10 cellular contexts compared by ENCODE assay signal in the genomic region with DNA sequence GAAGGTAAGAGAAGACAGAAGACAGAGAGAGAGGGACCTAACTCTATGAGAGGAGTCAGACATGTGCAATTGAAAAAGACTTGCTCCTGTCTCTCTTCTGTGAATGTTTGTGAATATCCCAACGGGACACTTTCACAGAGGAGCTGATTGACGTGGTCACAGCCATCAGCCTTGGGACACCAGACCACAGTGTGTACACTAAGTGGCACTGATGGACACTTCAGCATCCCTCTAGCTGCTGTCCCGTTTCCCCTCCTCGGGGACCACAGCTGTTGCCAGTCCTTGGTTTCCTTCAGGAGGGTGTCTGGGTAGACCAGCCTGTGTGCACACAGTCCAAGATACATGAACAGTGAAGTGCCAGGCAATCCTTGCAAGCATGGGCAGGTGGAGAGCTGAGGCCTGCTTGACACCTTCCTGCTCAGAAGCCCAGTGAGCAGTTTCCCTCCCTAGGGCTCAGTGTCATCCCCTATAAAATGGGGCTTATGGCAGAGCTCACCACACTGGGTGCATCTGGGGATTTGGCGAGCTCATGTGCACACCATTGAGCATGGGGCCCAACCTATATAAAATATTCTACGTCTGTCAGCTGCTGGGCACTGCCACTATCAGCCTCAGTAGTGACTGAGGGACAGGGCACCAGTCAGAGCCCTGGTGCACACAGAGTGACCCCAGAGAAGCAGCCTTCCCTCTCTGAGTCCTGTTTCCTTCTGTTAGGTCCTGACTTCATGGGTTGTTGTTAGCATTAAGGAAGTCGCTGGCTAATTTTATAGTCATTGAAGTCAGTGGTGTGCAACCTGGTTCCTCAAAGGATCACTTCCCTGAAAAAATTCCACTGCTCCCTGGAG. TPM values are rescaled to one million over a fixed set of nuclear protein-coding genes. Genes with fewer than 3 reads are reported as not detected.
DNase-seq lines count a peak whose midpoint lies in the region; TF ChIP-seq lines count a peak whose summit lies in the region.
"Had no signal": no experiment of that assay in that cellular context is flagged by ENCODE, and none has a peak within 500 bp of the region (broad histone marks: within the 10 kb centered on the region; RNA-seq: fewer than 3 reads in every experiment).

No MANE protein-coding gene starts in this region.

- H3K36me3 ChIP-seq in DOHH2 (ENCODE audit: control insufficient read depth, low read length), result peaks cover 46% of the 10 kb centered on the region

- H3K9me3 Mint-ChIP-seq in osteocyte (ENCODE audit: unreplicated experiment), result no peaks in the 10 kb centered on the region

- no peaks in the 10 kb centered on the region for H4K20me1 ChIP-seq in DOHH2 (ENCODE audit: control insufficient read depth, insufficient read depth, low read depth, low read length)

- H3K27ac ChIP-seq in DOHH2 (ENCODE audit: low read depth, low read length), result peak overlapping the region; percentile 3; the same call in 1 of the 2 replicates
- H3K27ac ChIP-seq in cingulate gyrus (ENCODE audit: low read depth, low read length), result peak overlapping the region; percentile 47
- H3K27ac ChIP-seq: foreskin keratinocyte had no signal

- H3K4me3 Mint-ChIP-seq in osteocyte (ENCODE audit: unreplicated experiment), result no peak overlapping the region

- peak overlapping the region; percentile 26 for H3K4me2 ChIP-seq in DOHH2 (ENCODE audit: low read length)

- H3K36me3 Mint-ChIP-seq in osteocyte (ENCODE audit: unreplicated experiment), result peaks cover 4% of the 10 kb centered on the region

- H3K9me2 ChIP-seq in DOHH2 (replicated peaks; ENCODE audit: control insufficient read depth, low read length), result no peaks in the 10 kb centered on the region

- peaks cover 33% of the 10 kb centered on the region for H3K4me1 ChIP-seq in DOHH2 (ENCODE audit: control insufficient read depth, low read length)
- H3K4me1 ChIP-seq: foreskin keratinocyte had no signal

- no peak overlapping the region for H3K4me3 ChIP-seq in DOHH2 (ENCODE audit: low read length)

- no peaks in the 10 kb centered on the region for H3K27me3 ChIP-seq in DOHH2 (ENCODE audit: control insufficient read depth, low read length)
- H3K27me3 ChIP-seq: foreskin keratinocyte had no signal

- H3F3A ChIP-seq in DOHH2 (ENCODE audit: control insufficient read depth, insufficient read depth), result peaks cover 16% of the 10 kb centered on the region

- DNase-seq in Kasumi-1 (lab: John Stamatoyannopoulos, UW) (peak; percentile 37 to 38), osteocyte (ENCODE audit: extremely low spot score, unreplicated experiment) (peak; percentile 63), NCI-H1092 treated with DMSO at 0.1 percent for 48 hours (lab: John Stamatoyannopoulos, UW) (no peak), G401 (ENCODE audit: low spot score) (no peak), NCI-H187 treated with DMSO at 0.1 percent for 48 hours (lab: John Stamatoyannopoulos, UW) (no peak)
- DNase-seq: foreskin keratinocyte had no signal

- H3K27ac Mint-ChIP-seq in osteocyte (ENCODE audit: unreplicated experiment), result no peak overlapping the region

- H3K79me2 ChIP-seq in DOHH2 (ENCODE audit: control insufficient read depth, low read length), result peaks cover 16% of the 10 kb centered on the region

- in situ Hi-C loops in G401 (cut with HindIII; ENCODE audit: low sequenced_read_pairs), result no loop called here

- no peaks in the 10 kb centered on the region for H3K9me3 ChIP-seq in DOHH2 (ENCODE audit: control insufficient read depth, insufficient read depth, low read length)

- peaks cover 12% of the 10 kb centered on the region for H3K4me1 Mint-ChIP-seq in osteocyte (ENCODE audit: unreplicated experiment)

- no peak for TF ChIP-seq CTCF in DOHH2 (IDR thresholded peaks at IDR 0.05; ENCODE audit: low read depth, low read length, poor library complexity, severe bottlenecking)
- TF ChIP-seq CTCF in osteocyte (IDR thresholded peaks at IDR 0.05), result no peak

- no peaks in the 10 kb centered on the region for H3K27me3 Mint-ChIP-seq in osteocyte (ENCODE audit: unreplicated experiment)

RNA-seq across cellular contexts. Expression of a gene that starts 4.3 kb away (rescaled TPM):
- 112 and 115 TPM in 2 replicates for total RNA-seq in osteocyte
- 90.7 and 98.8 TPM in 2 replicates for total RNA-seq in G401 (2014; rRNA removed; shearing (Covaris generic))

RNA-seq across cellular contexts. Expression of a gene that starts 15.7 kb away (rescaled TPM):
- 0.29 and 0.83 TPM in 2 replicates for total RNA-seq in osteocyte
- 16.7 and 18.7 TPM in 2 replicates for total RNA-seq in G401 (2014; rRNA removed; shearing (Covaris generic))

RNA-seq across cellular contexts. Expression of a gene that starts 17.8 kb away (rescaled TPM):
- total RNA-seq in osteocyte, result 0.68 TPM in 1 of 2 replicates, not detected in the other
- total RNA-seq in G401 (2014; rRNA removed; shearing (Covaris generic)), result not detected in 2 replicates
- total RNA-seq: foreskin keratinocyte had no signal

RNA-seq across cellular contexts. Expression of a gene that starts 27.5 kb away (rescaled TPM):
- not detected in 2 replicates for total RNA-seq in osteocyte
- not detected in 2 replicates for total RNA-seq in G401 (2014; rRNA removed; shearing (Covaris generic))
- total RNA-seq: astrocyte, foreskin keratinocyte had no signal

RNA-seq across cellular contexts. Expression of a gene that starts 36.0 kb away (rescaled TPM):
- not detected in 2 replicates for total RNA-seq in osteocyte
- total RNA-seq in G401 (2014; rRNA removed; shearing (Covaris generic)), result not detected in 2 replicates
- total RNA-seq: astrocyte; foreskin keratinocyte; T-helper 2 cell treated with Interferon-gamma antibody and Interleukin-4, amounts not matched to agents 100 ng/mL and 5 ng/mL, for 36 hours had no signal

Comparison
In these comparisons a context has a peak if more than half of its experiments do, and no peak if none do; other contexts are left out.
1. DNase-seq: peak in Kasumi-1 (2 of 2) and osteocyte (single experiment); none in NCI-H1092 treated with DMSO at 0.1 percent for 48 hours (single experiment), G401 (single experiment) and NCI-H187 treated with DMSO at 0.1 percent for 48 hours (single experiment).